ENCODE assay signal across 8 cellular contexts in genomic region chr3:64022451-64023186, GRCh38. TPM values are rescaled to one million over a fixed set of nuclear protein-coding genes. Genes with fewer than 3 reads are reported as not detected.
A peak's percentile ranks its signal among the peaks of the same experiment; 100 is the strongest.
DNase-seq lines count a peak whose midpoint lies in the region; ATAC-seq and TF ChIP-seq lines count a peak whose summit lies in the region.

No MANE protein-coding gene starts in this region.

- TF ChIP-seq CTCF in sigmoid colon (IDR thresholded peaks at IDR 0.05): no peak

- H3K9me3 Mint-ChIP-seq in activated T-helper 17 cell treated with anti-CD3 and anti-CD28 coated beads, Interleukin-2, amount 50 U/mL, for 72 hours: no peaks in the 10 kb centered on the region

- DNase-seq in G401 (ENCODE audit: low spot score) (peak; percentile 25), HK-2 (ENCODE audit: unreplicated experiment) (peak; percentile 6), left cardiac atrium (no peak), sigmoid colon (no peak), pons (ENCODE audit: low spot score) (no peak), NCI-H524 (lab: John Stamatoyannopoulos, UW) (no peak)

- intact Hi-C loops in left cardiac atrium (cut with DNase I): no loop called here
- intact Hi-C loops in sigmoid colon (cut with DNase I): no loop called here

- TF ChIP-seq POLR2A in sigmoid colon (IDR thresholded peaks at IDR 0.05): no peak

- H3K27me3 Mint-ChIP-seq in activated T-helper 17 cell treated with anti-CD3 and anti-CD28 coated beads, Interleukin-2, amount 50 U/mL, for 72 hours: no peaks in the 10 kb centered on the region

- H3K4me1 ChIP-seq in sigmoid colon: peaks cover 0 to 29% (median 17%) of the 10 kb centered on the region in 4 donors

- H3K4me3 ChIP-seq in sigmoid colon: peak overlapping the region; percentile 75 to 89 (median 84)

- H3K27me3 ChIP-seq in sigmoid colon: no peaks in the 10 kb centered on the region

- peak overlapping the region; percentile 89 for H3K4me3 Mint-ChIP-seq in activated T-helper 17 cell treated with anti-CD3 and anti-CD28 coated beads, Interleukin-2, amount 50 U/mL, for 72 hours

- no peaks in the 10 kb centered on the region for H3K36me3 Mint-ChIP-seq in activated T-helper 17 cell treated with anti-CD3 and anti-CD28 coated beads, Interleukin-2, amount 50 U/mL, for 72 hours (ENCODE audit: low read depth)

- no peak for TF ChIP-seq EP300 in sigmoid colon (IDR thresholded peaks at IDR 0.05)

- H3K36me3 ChIP-seq in sigmoid colon: peaks cover 8 to 36% (median 10%) of the 10 kb centered on the region in 4 donors

- peaks cover 11% of the 10 kb centered on the region for H3K4me1 Mint-ChIP-seq in activated T-helper 17 cell treated with anti-CD3 and anti-CD28 coated beads, Interleukin-2, amount 50 U/mL, for 72 hours

- no peaks in the 10 kb centered on the region for H3K9me3 ChIP-seq in sigmoid colon

- ATAC-seq in activated T-helper 17 cell treated with anti-CD3 and anti-CD28 coated beads, Interleukin-2, amount 50 U/mL, for 72 hours (replicated peaks): peak; percentile 22
- peak; percentile 7 to 34 for ATAC-seq in left cardiac atrium
- ATAC-seq in HG02610 (IDR thresholded peaks at IDR 0.05; ENCODE audit: unreplicated experiment): no peak

- peak overlapping the region; percentile 81 to 89 (median 86) for H3K27ac ChIP-seq in sigmoid colon

- WGBS in sigmoid colon, 2 donors: 17 to 19% methylated on average over 24 of the region's 24 CpGs

- peak overlapping the region; percentile 90 for H3K27ac Mint-ChIP-seq in activated T-helper 17 cell treated with anti-CD3 and anti-CD28 coated beads, Interleukin-2, amount 50 U/mL, for 72 hours

- in situ Hi-C loops in G401 (cut with HindIII; ENCODE audit: low sequenced_read_pairs): no loop called here

RNA-seq across cellular contexts. Expression of gene PSMD6, which starts 0.7 kb away (rescaled TPM):
- total RNA-seq in G401 (2014; rRNA removed; shearing (Covaris generic)): 95.3 and 121 TPM in 2 replicates
- total RNA-seq in activated T-helper 17 cell treated with anti-CD3 and anti-CD28 coated beads, Interleukin-2, amount 50 U/mL, for 72 hours: 100 to 1,000 TPM in 1 of 2 donors, 10 to 100 TPM in 1; 79.4 to 113 TPM
- total RNA-seq in left cardiac atrium (10 to 100 TPM; 61.6 to 80.3 TPM), sigmoid colon (10 to 100 TPM; 60.6 to 71.7 (median 66.4) TPM)
- polyA plus RNA-seq in sigmoid colon: 10 to 100 TPM; 49.2 to 61.9 (median 56.9) TPM

Comparison
In these comparisons a context has a peak if more than half of its experiments do, and no peak if none do; other contexts are left out.
1. DNase-seq: peak in G401 (single experiment) and HK-2 (single experiment); none in left cardiac atrium (single experiment), sigmoid colon (single experiment), pons (single experiment) and NCI-H524 (0 of 2).